Comparison of ENCODE assay signal across 27 cellular contexts in genomic region chr5:103834216-103834615, GRCh38.
"Had no signal": no experiment of that assay in that cellular context is flagged by ENCODE, and none has a peak within 500 bp of the region (broad histone marks: within the 10 kb centered on the region; RNA-seq: fewer than 3 reads in every experiment).

No MANE protein-coding gene starts in this region.

- H3K27me3 ChIP-seq: adrenal gland, body of pancreas, colonic mucosa, esophagus squamous epithelium, gastroesophageal sphincter, heart right ventricle had no signal

- H3K4me1 ChIP-seq: adrenal gland, body of pancreas, colonic mucosa, esophagus squamous epithelium, gastroesophageal sphincter, heart right ventricle had no signal

- H3K4me3 ChIP-seq: adrenal gland, body of pancreas, colonic mucosa, esophagus squamous epithelium, gastroesophageal sphincter, heart right ventricle had no signal

- H3K27ac ChIP-seq: adrenal gland, body of pancreas, colonic mucosa, epithelial cell of prostate, esophagus squamous epithelium, gastroesophageal sphincter, heart right ventricle had no signal

- H3K9me3 ChIP-seq: adrenal gland, body of pancreas, colonic mucosa, esophagus squamous epithelium, gastroesophageal sphincter, heart right ventricle had no signal

- H3K36me3 ChIP-seq: adrenal gland, colonic mucosa, esophagus squamous epithelium, gastroesophageal sphincter, heart right ventricle had no signal

- DNase-seq: activated CD4-positive, alpha-beta T cell treated with anti-CD3 and anti-CD28 coated beads for 1 hour; activated CD4-positive, alpha-beta T cell treated with anti-CD3 and anti-CD28 coated beads for 4 hours; activated CD4-positive, alpha-beta T cell treated with anti-CD3 and anti-CD28 coated beads, Interleukin-2, amount 10 ng/mL, durations not matched to agents 7 days and 5 days; activated CD4-positive, alpha-beta T cell treated with anti-CD3 and anti-CD28 coated beads, Interleukin-2, amount 50 U/mL, for 48 hours; activated CD4-positive, CD25-positive, alpha-beta regulatory T cell; activated CD8-positive, alpha-beta memory T cell treated with anti-CD3 and anti-CD28 coated beads, Interleukin-2, amount 10 ng/mL, durations not matched to agents 7 days and 5 days; activated CD8-positive, alpha-beta memory T cell treated with anti-CD3 and anti-CD28 coated beads, Interleukin-2, amount 50 U/mL, for 4 hours; activated CD8-positive, alpha-beta T cell treated with anti-CD3 and anti-CD28 coated beads, Interleukin-2, amount 10 ng/mL, durations not matched to agents 7 days and 5 days; activated effector memory CD4-positive, alpha-beta T cell treated with anti-CD3 and anti-CD28 coated beads, Interleukin-2, amount 50 U/mL, for 16 hours; activated naive CD4-positive, alpha-beta T cell treated with anti-CD3 and anti-CD28 coated beads for 36 hours; activated naive CD8-positive, alpha-beta T cell treated with anti-CD3 and anti-CD28 coated beads for 36 hours; activated naive CD8-positive, alpha-beta T cell treated with anti-CD3 and anti-CD28 coated beads, Interleukin-2, amount 50 U/mL, for 24 hours; activated T-cell treated with anti-CD3 and anti-CD28 coated beads, Interleukin-2, amount 50 U/mL, for 1 hour; activated T-cell treated with anti-CD3 and anti-CD28 coated beads, Interleukin-2, amount 50 U/mL, for 48 hours; adrenal gland; amygdala; aorta; body of pancreas; caudate nucleus; colonic mucosa; effector CD8-positive, alpha-beta T cell; esophagus squamous epithelium; foreskin melanocyte; heart right ventricle; T-helper 2 cell had no signal
